Comparison of ENCODE assay signal across 8 cellular contexts in the genomic region with DNA sequence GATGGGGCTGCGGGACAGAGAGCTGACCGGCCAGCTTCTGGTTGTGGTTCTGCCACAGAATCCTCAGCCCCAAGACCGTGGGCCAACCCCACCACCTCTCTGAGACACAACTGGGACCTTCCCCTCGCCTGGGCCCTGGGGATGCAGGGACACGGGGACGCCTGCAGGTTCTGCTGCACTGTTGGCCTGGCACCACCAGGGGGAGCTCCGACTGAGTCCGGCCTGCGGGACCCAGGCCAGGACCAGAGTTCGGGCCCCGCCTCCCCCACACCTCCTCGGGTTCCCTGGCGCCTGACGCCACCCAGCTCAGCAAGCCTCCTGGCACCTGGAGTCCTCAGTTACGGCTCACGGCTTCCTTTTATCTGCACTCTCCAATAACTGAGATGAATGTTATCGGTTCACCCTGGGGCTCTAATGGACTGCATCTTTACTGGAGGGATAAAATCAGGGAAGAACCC. TPM values are rescaled to one million over a fixed set of nuclear protein-coding genes. Genes with fewer than 3 reads are reported as not detected.
DNase-seq lines count a peak whose midpoint lies in the region; ATAC-seq and TF ChIP-seq lines count a peak whose summit lies in the region.

No MANE protein-coding gene starts in this region.

- no peak overlapping the region for H3K27ac ChIP-seq in A673 (ENCODE audit: low read depth, low read length, poor library complexity, severe bottlenecking)

- no peaks in the 10 kb centered on the region for H3K4me1 ChIP-seq in A673 (ENCODE audit: insufficient read depth, low read length, poor library complexity, severe bottlenecking)

- H3K36me3 Mint-ChIP-seq in activated B cell treated with CpG ODN at 0.5 μM for 24 hours (ENCODE audit: low read depth): no peaks in the 10 kb centered on the region

- intact Hi-C loops in A673 (cut with micrococcal nuclease; ENCODE audit: unreplicated experiment): no loop called here
- intact Hi-C loops in activated B cell treated with CpG ODN at 0.5 μM for 24 hours (cut with micrococcal nuclease): loop anchor here (1.0 to 10.0 kb wide), 5 partner anchors 28 to 246 kb away; partner anchors contain the start of genes CCDC40, EIF4A3 and GAA

- H3K4me1 Mint-ChIP-seq in activated B cell treated with CpG ODN at 0.5 μM for 24 hours: peaks cover 5% of the 10 kb centered on the region

- no peaks in the 10 kb centered on the region for H3K9me3 ChIP-seq in A673 (ENCODE audit: low read depth, low read length, poor library complexity, severe bottlenecking)

- no TSS peak for BruUV-seq in A673 (replicated peaks; lab: Mats Ljungman, UMichigan)

- H3K27ac Mint-ChIP-seq in activated B cell treated with CpG ODN at 0.5 μM for 24 hours: no peak overlapping the region

- in situ Hi-C loops in T47D (cut with HindIII; ENCODE audit: low pct_unique_long_range_greater_than_20kb, low sequenced_read_pairs): no loop called here

- H3K27me3 ChIP-seq in A673 (replicated peaks; ENCODE audit: insufficient read depth, low read depth, low read length, poor library complexity) (no peaks in the 10 kb centered on the region), kidney epithelial cell (ENCODE audit: control insufficient read depth, insufficient read depth, low read length) (no peaks in the 10 kb centered on the region)

- H3K36me3 ChIP-seq in A673 (ENCODE audit: insufficient read depth, low read length, poor library complexity, severe bottlenecking) (peaks cover 15% of the 10 kb centered on the region), kidney epithelial cell (ENCODE audit: control insufficient read depth, insufficient read depth, low read length) (peaks cover 1% of the 10 kb centered on the region)

- no peak overlapping the region for H3K4me3 Mint-ChIP-seq in activated B cell treated with CpG ODN at 0.5 μM for 24 hours

- TF ChIP-seq CTCF in A673 (conservative IDR thresholded peaks at IDR 0.05; ENCODE audit: low read depth, low read length) (peak; percentile 98), activated B cell treated with CpG ODN at 0.5 μM for 24 hours (IDR thresholded peaks at IDR 0.05) (peak; percentile 60), kidney epithelial cell (IDR thresholded peaks at IDR 0.05; ENCODE audit: insufficient read depth, low read length, poor library complexity, severe bottlenecking) (peak; percentile 95)

- POLR2A ChIA-PET in A673 (lab: Charles Lee; ENCODE audit: low non-redundant PET): no interaction called here
- POLR2A ChIA-PET in activated B cell treated with CpG ODN at 0.5 μM for 24 hours (lab: Charles Lee): no interaction called here

- H3K4me3 ChIP-seq in A673 (ENCODE audit: low read depth, low read length, poor library complexity, severe bottlenecking): no peak overlapping the region
- H3K4me3 ChIP-seq in kidney epithelial cell (ENCODE audit: low read depth, low read length): no peak overlapping the region

- no peaks in the 10 kb centered on the region for H3K27me3 Mint-ChIP-seq in activated B cell treated with CpG ODN at 0.5 μM for 24 hours

- no peaks in the 10 kb centered on the region for H3K9me3 Mint-ChIP-seq in activated B cell treated with CpG ODN at 0.5 μM for 24 hours

- CTCF ChIA-PET in A673 (lab: Charles Lee) (interaction anchor here (0.6 to 1.8 kb wide), 7 partner anchors 9 to 173 kb away, joined by 3 to 11 read pairs (median 3); no protein-coding TSS in a partner anchor), activated B cell treated with CpG ODN at 0.5 μM for 24 hours (lab: Charles Lee) (interaction anchor here (0.8 to 1.5 kb wide), 13 partner anchors 12 to 281 kb away, joined by 3 to 8 read pairs (median 3); partner anchors contain the start of gene GAA)

- DNase-seq in A673 (ENCODE audit: low spot score) (peak; percentile 74), GM19240 (ENCODE audit: insufficient read length, low spot score) (peak; percentile 74), NCI-H2171 (lab: John Stamatoyannopoulos, UW) (peak; percentile 78), activated B cell treated with CpG ODN at 0.5 μM for 24 hours (peak; percentile 77), T47D (ENCODE audit: low read depth in 1 of 2, low spot score in 1 of 2) (peak; percentile 86 to 95), kidney epithelial cell (ENCODE audit: low read depth) (no peak)
- DNase-seq in stimulated activated CD4-positive, alpha-beta T cell treated with anti-CD3 and anti-CD28 coated beads, Interleukin-4, amount 100 ng/mL, for 1 hour: peak; percentile 80

- ATAC-seq in activated B cell treated with CpG ODN at 0.5 μM for 24 hours (ENCODE audit: low read depth): peak; percentile 94
- no peak for ATAC-seq in HG03095 (IDR thresholded peaks at IDR 0.05; ENCODE audit: unreplicated experiment)

RNA-seq across cellular contexts. Expression of gene TBC1D16, which starts 27.3 kb away (rescaled TPM):
- total RNA-seq in A673 (2021) (49.1 and 54.7 TPM in 2 replicates), activated B cell treated with CpG ODN at 0.5 μM for 24 hours (2.6 and 3.4 TPM in 2 replicates), kidney epithelial cell (54.5 and 58.5 TPM in 2 replicates)

RNA-seq across cellular contexts. Expression of gene CCDC40, which starts 28.0 kb away (rescaled TPM):
- total RNA-seq in A673 (2021): 3.5 and 6.4 TPM in 2 replicates
- 0.46 and 0.55 TPM in 2 replicates for total RNA-seq in activated B cell treated with CpG ODN at 0.5 μM for 24 hours
- total RNA-seq in kidney epithelial cell: 4.4 and 4.8 TPM in 2 replicates

Comparison
In these comparisons a context has a peak if more than half of its experiments do, and no peak if none do; other contexts are left out.
1. RNA of gene TBC1D16, which starts 27.3 kb away (total RNA-seq): 54.5 to 58.5 TPM in kidney epithelial cell and 49.1 to 54.7 TPM in A673; 2.6 to 3.4 TPM in activated B cell treated with CpG ODN at 0.5 μM for 24 hours; every median in the first group is over 10 times any median in the second.
2. Peak in every context shown above with its lines, with median percentiles within 50 percentile points of each other: CTCF ChIP-seq.